In genomic region chr6:27238010-27238983, GRCh38 we compare ENCODE assay signal across 9 cellular contexts. TPM values are rescaled to one million over a fixed set of nuclear protein-coding genes. Genes with fewer than 3 reads are reported as not detected.
DNase-seq lines count a peak whose midpoint lies in the region; ATAC-seq, FAIRE-seq and TF ChIP-seq lines count a peak whose summit lies in the region.
"Had no signal": no experiment of that assay in that cellular context is flagged by ENCODE, and none has a peak within 500 bp of the region (broad histone marks: within the 10 kb centered on the region; RNA-seq: fewer than 3 reads in every experiment).

No MANE protein-coding gene starts in this region.

- H4K5ac ChIP-seq in H1 (ENCODE audit: insufficient read length, low read depth, low read length): peak overlapping the region; percentile 5

- H3K79me2 ChIP-seq in OCI-LY3 (ENCODE audit: low read length) (no peaks in the 10 kb centered on the region), H1 (ENCODE audit: control insufficient read depth in 1 of 2, insufficient read depth in 2 of 2, low read length in 2 of 2) (no peaks in the 10 kb centered on the region)

- peak overlapping the region; percentile 19 for H3K56ac ChIP-seq in H1 (replicated peaks; ENCODE audit: insufficient read length, low read depth, low read length)

- H2BK20ac ChIP-seq in H1 (ENCODE audit: low read length): no peak overlapping the region

- H2BK12ac ChIP-seq in H1 (ENCODE audit: low read depth, low read length): 0 out of 2 replicates have a peak overlapping the region, but pooled peaks have one; percentile 18

- no peak for TF ChIP-seq POLR2A in H1 (IDR thresholded peaks at IDR 0.05; ENCODE audit: control extremely low read depth in 1 of 2, low read depth in 2 of 2, low read length in 2 of 2)

- H4K20me1 ChIP-seq in OCI-LY3 (ENCODE audit: insufficient read depth, low read length): no peaks in the 10 kb centered on the region
- no peaks in the 10 kb centered on the region for H4K20me1 ChIP-seq in H1 (replicated peaks in 1 of 2; ENCODE audit: control insufficient read depth in 1 of 2, insufficient read depth in 2 of 2, low read length in 2 of 2)

- H3K36me3 Mint-ChIP-seq in nephron (ENCODE audit: low read depth) (no peaks in the 10 kb centered on the region), T-cell (peaks cover 6% of the 10 kb centered on the region)

- H3K9ac ChIP-seq in OCI-LY3 (ENCODE audit: low read length): no peak overlapping the region
- H3K9ac ChIP-seq in H1 (replicated peaks in 1 of 4; ENCODE audit: extremely low read depth in 1 of 4, low read depth in 3 of 4, low read length in 3 of 4): peak overlapping the region in 3 of 4 experiments; percentile 39 to 50 (median 41); a peak in 3 of 7 replicates

- H3K4me2 ChIP-seq in OCI-LY3 (ENCODE audit: low read length) (peak overlapping the region; percentile 66), H1 (ENCODE audit: insufficient read depth in 1 of 2, low read depth in 2 of 2, low read length in 2 of 2) (peak overlapping the region; percentile 80 to 94)

- H2BK15ac ChIP-seq in H1 (ENCODE audit: low read length): no peak overlapping the region

- H3K9me3 ChIP-seq in OCI-LY3 (ENCODE audit: insufficient read depth, low read length) (no peaks in the 10 kb centered on the region), H1 (ENCODE audit: insufficient read depth in 2 of 2, low read depth in 1 of 2, low read length in 1 of 2) (no peaks in the 10 kb centered on the region), right atrium auricular region (no peaks in the 10 kb centered on the region)

- peak in 1 of 2 experiments; percentile 77 for DNase-seq in H1 (ENCODE audit: low read depth in 1 of 2, low spot score in 2 of 2)
- DNase-seq in right atrium auricular region (ENCODE audit: low spot score): no peak
- no peak for DNase-seq in GOT3 (lab: John Stamatoyannopoulos, UW)
- no peak for DNase-seq in T-cell
- no peak for DNase-seq in activated CD8-positive, alpha-beta memory T cell treated with anti-CD3 and anti-CD28 coated beads, Interleukin-2, amount 50 U/mL, for 48 hours
- DNase-seq: effector CD4-positive, alpha-beta T cell had no signal

- no peak overlapping the region for H4K8ac ChIP-seq in H1 (ENCODE audit: extremely low read depth, insufficient read depth, low read length)

- H3K36me3 ChIP-seq in OCI-LY3 (replicated peaks; ENCODE audit: low read depth, low read length): no peaks in the 10 kb centered on the region
- H3K36me3 ChIP-seq in H1 (ENCODE audit: control insufficient read depth in 2 of 4, insufficient read depth in 4 of 4, low read length in 3 of 4): no peaks in the 10 kb centered on the region
- H3K36me3 ChIP-seq in right atrium auricular region: no peaks in the 10 kb centered on the region

- no peak overlapping the region for H3K14ac ChIP-seq in H1 (ENCODE audit: insufficient read length)

- no peaks in the 10 kb centered on the region for H3K79me1 ChIP-seq in H1 (ENCODE audit: low read depth, low read length)

- peak overlapping the region; percentile 34; the same call in 1 of the 2 replicates for H3K18ac ChIP-seq in H1 (ENCODE audit: extremely low read depth, low read length)

- H2AK5ac ChIP-seq in H1 (ENCODE audit: low read depth, low read length): no peak overlapping the region

- H3K4me3 Mint-ChIP-seq in nephron: peak overlapping the region; percentile 73 to 80 (median 77)
- peak overlapping the region in 1 of 3 donors; percentile 36 for H3K4me3 Mint-ChIP-seq in T-cell

- no peak overlapping the region for H3K27ac ChIP-seq in OCI-LY3 (ENCODE audit: low read length)
- H3K27ac ChIP-seq in H1 (ENCODE audit: low read depth, low read length): no peak overlapping the region
- no peak overlapping the region for H3K27ac ChIP-seq in right atrium auricular region

- TF ChIP-seq EP300 in H1 (IDR thresholded peaks at IDR 0.05; ENCODE audit: borderline replicate concordance in 1 of 2, low read depth in 2 of 2, low read length in 2 of 2): no peak

- CTCF ChIA-PET in H1 (lab: Charles Lee; ENCODE audit: partially characterized antibody) (interaction anchor here (0.6 to 2.6 kb wide), 12 partner anchors 13 to 234 kb away, joined by 3 to 8 read pairs (median 3); partner anchors contain the start of gene ZNF184), T-cell (lab: Charles Lee) (no interaction called here)

- H3K27ac Mint-ChIP-seq in nephron (no peak overlapping the region), T-cell (peak overlapping the region in 1 of 2 donors; percentile 25)

- peaks cover 10% of the 10 kb centered on the region for H3K4me1 ChIP-seq in OCI-LY3 (ENCODE audit: low read length)
- peaks cover 0 to 4% (median 0%) of the 10 kb centered on the region in 4 experiments; a peak in 1 of 7 replicates for H3K4me1 ChIP-seq in H1 (replicated peaks in 1 of 4; ENCODE audit: control insufficient read depth in 3 of 4, insufficient read depth in 4 of 4, low read length in 3 of 4)
- H3K4me1 ChIP-seq in right atrium auricular region: no peaks in the 10 kb centered on the region

- H3K27me3 ChIP-seq in OCI-LY3 (ENCODE audit: low read depth, low read length) (no peaks in the 10 kb centered on the region), H1 (replicated peaks in 1 of 4; ENCODE audit: control insufficient read depth in 3 of 4, extremely low read depth in 1 of 4, insufficient read depth in 3 of 4, low read length in 3 of 4) (peaks cover 0 to 11% (median 7%) of the 10 kb centered on the region in 4 experiments; a peak in 5 of 7 replicates), right atrium auricular region (peaks cover 12 to 30% of the 10 kb centered on the region in 2 donors)

- H2BK5ac ChIP-seq in H1 (ENCODE audit: low read depth, low read length): no peak overlapping the region

- H3K4me3 ChIP-seq in GM08714 (ENCODE audit: low read length) (peak overlapping the region; percentile 38; the same call in 1 of the 2 replicates), OCI-LY3 (ENCODE audit: low read length) (peak overlapping the region; percentile 68), H1 (ENCODE audit: extremely low read depth in 1 of 4, insufficient read depth in 2 of 4, low read depth in 3 of 4, low read length in 4 of 4) (peak overlapping the region; percentile 75 to 93 (median 90)), right atrium auricular region (no peak overlapping the region)

- no peak for FAIRE-seq in H1 (lab: Jason Lieb, UNC)

- WGBS in H1 (ENCODE audit: extremely low coverage in 1 of 2, insufficient coverage in 1 of 2, insufficient read length in 1 of 2, insufficient replicate concordance in 2 of 2, low coverage in 1 of 2, low lambda C conversion rate in 2 of 2, missing lambda C conversion rate in 1 of 2), 2 experiments: 6% methylated on average over 41 of the region's 41 CpGs; no CpG with 5 or more reads in 1 of the 2 experiments

- no peak; a peak in 1 of 4 replicates for TF ChIP-seq RAD21 in H1 (IDR thresholded peaks at IDR 0.05 in 1 of 2, conservative IDR thresholded peaks at IDR 0.05 in 1 of 2; ENCODE audit: low read depth in 2 of 2, low read length in 2 of 2)

- H3K9me3 Mint-ChIP-seq in nephron (peaks cover 10% of the 10 kb centered on the region), T-cell (peaks cover 6 to 24% (median 7%) of the 10 kb centered on the region in 3 donors)

- H3K23me2 ChIP-seq in H1 (ENCODE audit: low read depth, low read length): peaks cover 12% of the 10 kb centered on the region

- H3K4me1 Mint-ChIP-seq in nephron (peaks cover 13% of the 10 kb centered on the region), T-cell (peaks cover 12 to 28% (median 13%) of the 10 kb centered on the region in 3 donors)

- H2AFZ ChIP-seq in OCI-LY3 (ENCODE audit: low read depth, low read length): peak overlapping the region; percentile 29
- peak overlapping the region; percentile 89 for H2AFZ ChIP-seq in H1 (ENCODE audit: low read length)

- H4K91ac ChIP-seq in H1 (replicated peaks; ENCODE audit: insufficient read length, low read length): no peak overlapping the region

- no peak overlapping the region for H2BK120ac ChIP-seq in H1 (replicated peaks; ENCODE audit: low read depth, low read length)

- no peak overlapping the region for H3K23ac ChIP-seq in H1 (ENCODE audit: insufficient read length)

- H3K27me3 Mint-ChIP-seq in nephron (ENCODE audit: low read depth): peaks cover 96% of the 10 kb centered on the region
- H3K27me3 Mint-ChIP-seq in T-cell: peaks cover 76 to 83% of the 10 kb centered on the region in 2 donors

- ATAC-seq in T-cell (replicated peaks in 1 of 4): no peak

- no peak overlapping the region for H3K4ac ChIP-seq in H1 (replicated peaks; ENCODE audit: insufficient read length, low read depth, low read length)

- POLR2A ChIA-PET in H1 (lab: Charles Lee; ENCODE audit: partially characterized antibody) (interaction anchor here (1.3 to 4.2 kb wide), 4 partner anchors 13 to 633 kb away, joined by 4 to 15 read pairs (median 4); a partner anchor contains a TSS), T-cell (lab: Charles Lee) (no interaction called here)

- TF ChIP-seq CTCF in OCI-LY3 (IDR thresholded peaks at IDR 0.05; ENCODE audit: low read depth, low read length) (no peak), H1 (IDR thresholded peaks at IDR 0.05; ENCODE audit: control extremely low read depth in 1 of 3, insufficient read depth in 1 of 3, low read depth in 1 of 3, low read length in 3 of 3) (no peak), nephron (IDR thresholded peaks at IDR 0.05; ENCODE audit: unreplicated experiment in 3 of 3) (no peak), right atrium auricular region (IDR thresholded peaks at IDR 0.05) (no peak)

TF ChIP-seq in H1, 55 proteins besides CTCF, POLR2A, EP300 and RAD21 (continues in another document):
- peak; percentile 60; the same call in 1 of the 2 replicates for TF ChIP-seq RBBP5 (IDR thresholded peaks at IDR 0.05; ENCODE audit: borderline replicate concordance, low read depth, low read length)
- TF ChIP-seq TBP (IDR thresholded peaks at IDR 0.05; ENCODE audit: low read depth, low read length): no peak; the same call in 1 of the 2 replicates
- TF ChIP-seq SIX5 (IDR thresholded peaks at IDR 0.05; ENCODE audit: low read depth, low read length): no peak
- no peak for TF ChIP-seq POLR2AphosphoS5 (IDR thresholded peaks at IDR 0.05; ENCODE audit: low read depth, low read length)
- TF ChIP-seq CEBPB (IDR thresholded peaks at IDR 0.05; ENCODE audit: low read depth, low read length): no peak
- TF ChIP-seq EGR1 (IDR thresholded peaks at IDR 0.05; ENCODE audit: borderline replicate concordance, low read depth, low read length): no peak
- no peak for TF ChIP-seq SIRT6 (IDR thresholded peaks at IDR 0.05; ENCODE audit: low read length)

RNA-seq across cellular contexts. Expression of gene PRSS16, which starts 9.2 kb away (rescaled TPM):
- 19.2 and 20.2 TPM in 2 replicates for total RNA-seq in H1 (2021; fragmentation: NEBNext Ultra II Directional; extraction: Animal tissue kit (Norgen Biotek cat#: 25700))
- polyA plus RNA-seq in H1 (2011; rRNA removed): 38.9 and 39.6 TPM in 2 replicates
- 48.8 TPM for polyA plus RNA-seq in H1 (2011; cell fraction: cytosol; rRNA removed)
- 23.7 TPM for polyA plus RNA-seq in H1 (2011; cell fraction: nucleus; rRNA removed)
- polyA plus RNA-seq in H1 (2012, experiment 1 of 2): 15.7 to 20.6 TPM (median 19.8 TPM) in 4 replicates
- polyA plus RNA-seq in H1 (2012, experiment 2 of 2): 23.1 TPM
- polyA plus RNA-seq in H1 (2013, experiment 1 of 2): 15.2 TPM
- polyA plus RNA-seq in H1 (2013, experiment 2 of 2): 16.0 TPM
- 27.4 and 34.3 TPM in 2 replicates for polyA minus RNA-seq in H1 (2011; rRNA and poly(A)+ RNA removed)
- polyA minus RNA-seq in H1 (2011; cell fraction: cytosol; rRNA and poly(A)+ RNA removed): 5.1 TPM
- 11.7 TPM for polyA minus RNA-seq in H1 (2011; cell fraction: nucleus; rRNA and poly(A)+ RNA removed)
- total RNA-seq in right atrium auricular region (1 to 10 TPM in 1 of 2 donors, not detected in 1; 1.7 TPM), T-cell (1 to 10 TPM in 4 of 5 donors, under 1 TPM in 1; 0.43 to 3.2 (median 2.1) TPM)

Comparison
In these comparisons a context has a peak if more than half of its experiments do, and no peak if none do; other contexts are left out.
1. H3K4me3 ChIP-seq: peak in GM08714 (single experiment), OCI-LY3 (single experiment) and H1 (4 of 4); none in right atrium auricular region (0 of 2).